In genomic region chr19:58305065-58305931, GRCh38 we compare ENCODE assay signal across 8 cellular contexts. TPM values are rescaled to one million over a fixed set of nuclear protein-coding genes. Genes with fewer than 3 reads are reported as not detected.
DNase-seq lines count a peak whose midpoint lies in the region; FAIRE-seq and TF ChIP-seq lines count a peak whose summit lies in the region.

A gene with protein sequence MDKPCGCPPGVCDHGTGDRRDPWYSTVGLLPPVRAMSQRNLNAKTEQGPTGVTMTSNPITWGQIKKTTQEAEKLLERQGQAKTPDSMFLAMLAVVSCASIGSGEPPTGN (plus strand): TSS chr19:58305377. CDS start chr19:58312169, 6,792 bp downstream.

- POLR2A ChIA-PET in HEK293T (lab: Yijun Ruan, JAX), result interaction anchor here (0.6 to 1.5 kb wide), 4 partner anchors 14 to 122 kb away, joined by 3 to 4 read pairs (median 4); partner anchors contain the start of genes ZNF274, ZNF497 and ZSCAN22

- CTCF ChIA-PET in HEK293T (lab: Yijun Ruan, JAX), result no interaction called here

- in situ Hi-C loops in SK-MEL-5 (cut with HindIII; ENCODE audit: low pct_unique_long_range_greater_than_20kb, low sequenced_read_pairs), result no loop called here

- DNase-seq in GF-D8 (lab: John Stamatoyannopoulos, UW) (peak; percentile 94), HEK293T (ENCODE audit: extremely low spot score) (peak; percentile 96), MV-4-11 (lab: John Stamatoyannopoulos, UW) (peak; percentile 100), SK-MEL-5 (ENCODE audit: low read depth, low spot score) (peak; percentile 97), frontal cortex (ENCODE audit: low spot score in 2 of 2) (peak; percentile 94 to 97), non-pigmented ciliary epithelial cell (ENCODE audit: low read depth) (peak; percentile 94), superior temporal gyrus (ENCODE audit: extremely low spot score) (peak; percentile 98)
- DNase-seq in activated naive CD4-positive, alpha-beta T cell treated with Interleukin-2 at 50 U/mL for 16 hours, result peak; percentile 95

- FAIRE-seq in frontal cortex (lab: Jason Lieb, UNC), result peak; percentile 54

TF ChIP-seq in HEK293T, 16 proteins besides CTCF, POLR2A, EP300 and RAD21:
- TF ChIP-seq FOXK2 (IDR thresholded peaks at IDR 0.05) (no peak), NFRKB (IDR thresholded peaks at IDR 0.05) (no peak), SUZ12 (IDR thresholded peaks at IDR 0.05) (peak; percentile 90), LEF1 (IDR thresholded peaks at IDR 0.05; ENCODE audit: borderline replicate concordance) (no peak), PKNOX1 (IDR thresholded peaks at IDR 0.05) (no peak), BHLHE40 (IDR thresholded peaks at IDR 0.05; ENCODE audit: borderline replicate concordance) (no peak), SP1 (IDR thresholded peaks at IDR 0.05) (no peak), HDGF (IDR thresholded peaks at IDR 0.05; ENCODE audit: borderline replicate concordance) (no peak), FOXA1 (IDR thresholded peaks at IDR 0.05) (no peak), TARDBP (IDR thresholded peaks at IDR 0.05) (no peak), FOXM1 (IDR thresholded peaks at IDR 0.05; ENCODE audit: borderline replicate concordance) (no peak), CTBP1 (IDR thresholded peaks at IDR 0.05; ENCODE audit: borderline replicate concordance) (peak; percentile 34; the same call in 1 of the 2 replicates), ELF4 (IDR thresholded peaks at IDR 0.05) (peak; percentile 97), ARNT (IDR thresholded peaks at IDR 0.05) (no peak), ZNF384 (IDR thresholded peaks at IDR 0.05) (no peak), L3MBTL2 (conservative IDR thresholded peaks at IDR 0.05) (peak; percentile 63)
TF ChIP-seq in HEK293T: peak in this region for 4.

RNA-seq across cellular contexts. Expression of the gene that starts here (rescaled TPM):
- total RNA-seq in SK-MEL-5 (2014; rRNA removed; shearing (Covaris generic)), result 48.0 and 48.1 TPM in 2 replicates
- polyA plus RNA-seq in SK-MEL-5 (2015; cell fraction: cytosol; rRNA removed), result 31.5 and 37.9 TPM in 2 replicates
- 125 and 160 TPM in 2 replicates for polyA plus RNA-seq in SK-MEL-5 (2015; cell fraction: nucleus; rRNA removed)
- 22.4 TPM for total RNA-seq in frontal cortex

Comparison
In these comparisons a context has a peak if more than half of its experiments do, and no peak if none do; other contexts are left out.
1. Peak in every context shown above with its lines: DNase-seq.